1 cellular context compared by ENCODE assay signal in genomic region chr10:102673961-102674511, GRCh38.
A peak's percentile ranks its signal among the peaks of the same experiment; 100 is the strongest.
TF ChIP-seq lines count a peak whose summit lies in the region.

No MANE protein-coding gene starts in this region.

TF ChIP-seq in K562, 482 proteins besides CTCF, POLR2A, EP300 and RAD21:
- TF ChIP-seq TEAD4 (IDR thresholded peaks at IDR 0.05; ENCODE audit: low read length): peak; percentile 60
- no peak for TF ChIP-seq TEAD4 (CRISPR knock-in tag; IDR thresholded peaks at IDR 0.05; ENCODE audit: borderline replicate concordance)
- TF ChIP-seq GABPA (tag; conservative IDR thresholded peaks at IDR 0.05; ENCODE audit: low read depth): peak; percentile 63
- TF ChIP-seq BHLHE40 (IDR thresholded peaks at IDR 0.05; ENCODE audit: low read length): peak; percentile 35; the same call in 1 of the 2 replicates
- peak in 2 of 3 experiments; percentile 62 to 96; a peak in 3 of 6 replicates for TF ChIP-seq ZBTB11 (CRISPR knock-in tag; IDR thresholded peaks at IDR 0.05)
- TF ChIP-seq SMARCB1 (IDR thresholded peaks at IDR 0.05; ENCODE audit: insufficient read length, low read depth): no peak
- 0 out of 2 replicates have a peak, but pooled peaks have one; percentile 28 for TF ChIP-seq RNF2 (IDR thresholded peaks at IDR 0.05)
- TF ChIP-seq CGGBP1 (CRISPR knock-in tag; IDR thresholded peaks at IDR 0.05): no peak
- TF ChIP-seq ZNF24 (IDR thresholded peaks at IDR 0.05): no peak
- no peak for TF ChIP-seq E2F1 (CRISPR knock-in tag; IDR thresholded peaks at IDR 0.05)
- peak; percentile 35 for TF ChIP-seq CBFA2T2 (conservative IDR thresholded peaks at IDR 0.05)
- TF ChIP-seq ZKSCAN3 (CRISPR knock-in tag; IDR thresholded peaks at IDR 0.05): no peak
- TF ChIP-seq KDM1A (IDR thresholded peaks at IDR 0.05): 0 out of 4 replicates have a peak, but pooled peaks of 1 of the 2 experiments have one; percentile 18
- TF ChIP-seq ZNF3 (CRISPR knock-in tag; IDR thresholded peaks at IDR 0.05): no peak
- peak; percentile 21; the same call in 1 of the 2 replicates for TF ChIP-seq ATF7 (IDR thresholded peaks at IDR 0.05)
- TF ChIP-seq MAX (CRISPR knock-in tag; IDR thresholded peaks at IDR 0.05): peak; percentile 45
- no peak for TF ChIP-seq SETDB1 (IDR thresholded peaks at IDR 0.05; ENCODE audit: low read length)
- TF ChIP-seq PBX2 (CRISPR knock-in tag; IDR thresholded peaks at IDR 0.05; ENCODE audit: low read depth): no peak
- 0 out of 2 replicates have a peak, but pooled peaks have one; percentile 37 for TF ChIP-seq PBX2 (tag; conservative IDR thresholded peaks at IDR 0.05; ENCODE audit: low read depth)
- TF ChIP-seq NCOR1 (IDR thresholded peaks at IDR 0.05): peak; percentile 28; the same call in 1 of the 2 replicates
- peak; percentile 55; the same call in 1 of the 2 replicates for TF ChIP-seq VEZF1 (CRISPR knock-in tag; IDR thresholded peaks at IDR 0.05)
- TF ChIP-seq RFX1 (IDR thresholded peaks at IDR 0.05): peak; percentile 97
- peak; percentile 70 for TF ChIP-seq TCF3 (CRISPR knock-in tag; IDR thresholded peaks at IDR 0.05)
- 0 out of 2 replicates have a peak, but pooled peaks have one; percentile 23 for TF ChIP-seq JUND (IDR thresholded peaks at IDR 0.05; ENCODE audit: borderline replicate concordance, low read depth, low read length)
- TF ChIP-seq JUND (tag; IDR thresholded peaks at IDR 0.05; ENCODE audit: borderline replicate concordance, low read depth, low read length): no peak
- TF ChIP-seq LEF1 (IDR thresholded peaks at IDR 0.05): 0 out of 2 replicates have a peak, but pooled peaks have one; percentile 23
- no peak for TF ChIP-seq ZNF695 (CRISPR knock-in tag; IDR thresholded peaks at IDR 0.05)
- no peak for TF ChIP-seq KAT2B (IDR thresholded peaks at IDR 0.05; ENCODE audit: low read depth, low read length)
- no peak for TF ChIP-seq SMARCA5 (IDR thresholded peaks at IDR 0.05)
- TF ChIP-seq MYC (IDR thresholded peaks at IDR 0.05; ENCODE audit: low read depth, low read length): peak; percentile 24; the same call in 1 of the 2 replicates
- TF ChIP-seq MYC (CRISPR knock-in tag; IDR thresholded peaks at IDR 0.05; ENCODE audit: borderline replicate concordance, low read depth): no peak
- TF ChIP-seq BRF1 (IDR thresholded peaks at IDR 0.05; ENCODE audit: borderline replicate concordance, extremely low read depth, insufficient read length): no peak
- TF ChIP-seq CBFA2T3 (IDR thresholded peaks at IDR 0.05): peak; percentile 69
- TF ChIP-seq PKNOX1 (IDR thresholded peaks at IDR 0.05): peak; percentile 91
- TF ChIP-seq CSDE1 (IDR thresholded peaks at IDR 0.05): peak in 1 of 2 experiments; percentile 70; a peak in 2 of 4 replicates
- TF ChIP-seq ARID1B (IDR thresholded peaks at IDR 0.05): peak; percentile 51
- peak; percentile 86; the same call in 1 of the 2 replicates for TF ChIP-seq TFAP4 (CRISPR knock-in tag; IDR thresholded peaks at IDR 0.05; ENCODE audit: borderline replicate concordance)
- TF ChIP-seq MNT (conservative IDR thresholded peaks at IDR 0.05): peak in 1 of 2 experiments; percentile 32; a peak in 1 of 4 replicates
- TF ChIP-seq RBM17 (IDR thresholded peaks at IDR 0.05; ENCODE audit: borderline replicate concordance, low read depth, low read length): no peak
- TF ChIP-seq NFIC (IDR thresholded peaks at IDR 0.05): peak; percentile 48
- no peak for TF ChIP-seq FOXM1 (IDR thresholded peaks at IDR 0.05; ENCODE audit: low read depth)
- no peak for TF ChIP-seq FOXM1 (CRISPR knock-in tag; IDR thresholded peaks at IDR 0.05; ENCODE audit: low read depth)
- 0 out of 4 replicates have a peak, but pooled peaks of 1 of the 2 experiments have one; percentile 13 for TF ChIP-seq HDAC1 (IDR thresholded peaks at IDR 0.05)
- peak; percentile 26 for TF ChIP-seq TAL1 (IDR thresholded peaks at IDR 0.05)
- no peak for TF ChIP-seq ZBTB8A (IDR thresholded peaks at IDR 0.05; ENCODE audit: partially characterized antibody)
- no peak for TF ChIP-seq PHB (CRISPR knock-in tag; IDR thresholded peaks at IDR 0.05)
- TF ChIP-seq MAFF (IDR thresholded peaks at IDR 0.05; ENCODE audit: low read length): no peak
- 0 out of 2 replicates have a peak, but pooled peaks have one; percentile 24 for TF ChIP-seq SMARCA4 (IDR thresholded peaks at IDR 0.05)
- TF ChIP-seq CREM (IDR thresholded peaks at IDR 0.05; ENCODE audit: low read depth): peak; percentile 52
- no peak for TF ChIP-seq ARHGAP35 (IDR thresholded peaks at IDR 0.05; ENCODE audit: partially characterized antibody)
- TF ChIP-seq YY1 (IDR thresholded peaks at IDR 0.05; ENCODE audit: borderline replicate concordance in 1 of 3, control insufficient read depth in 1 of 3, extremely low read depth in 1 of 3, insufficient read depth in 3 of 3, insufficient read length in 1 of 3, insufficient replicate concordance in 2 of 3, low read depth in 1 of 3, low read length in 2 of 3): peak in 2 of 3 experiments; percentile 37 to 74
- TF ChIP-seq RFX5 (IDR thresholded peaks at IDR 0.05; ENCODE audit: low read depth, low read length): peak; percentile 83
- TF ChIP-seq NRF1 (conservative IDR thresholded peaks at IDR 0.05 in 1 of 2, IDR thresholded peaks at IDR 0.05 in 1 of 2): no peak
